In genomic region chr19:43576479-43576878, GRCh38 we compare ENCODE assay signal across 1 cellular context.
TF ChIP-seq lines count a peak whose summit lies in the region.

No MANE protein-coding gene starts in this region.

TF ChIP-seq in IMR-90, 13 proteins besides CTCF, POLR2A, EP300 and RAD21:
- TF ChIP-seq MAFK (IDR thresholded peaks at IDR 0.05; ENCODE audit: low read depth, low read length) = no peak
- TF ChIP-seq CHD1 (IDR thresholded peaks at IDR 0.05; ENCODE audit: low read depth, low read length) = no peak
- TF ChIP-seq NFE2L2 (IDR thresholded peaks at IDR 0.05; ENCODE audit: low read depth, low read length) = no peak
